In genomic region chr20:8918145-8918544, GRCh38 we compare ENCODE assay signal across 19 cellular contexts.
A peak's percentile ranks its signal among the peaks of the same experiment; 100 is the strongest.
DNase-seq lines count a peak whose midpoint lies in the region; ATAC-seq, FAIRE-seq and TF ChIP-seq lines count a peak whose summit lies in the region.
"Had no signal": no experiment of that assay in that cellular context is flagged by ENCODE, and none has a peak within 500 bp of the region (broad histone marks: within the 10 kb centered on the region; RNA-seq: fewer than 3 reads in every experiment).

No MANE protein-coding gene starts in this region.

- H3K23ac ChIP-seq in mesenchymal stem cell (ENCODE audit: low read length in 2 of 2) = no peak overlapping the region

- H3K4me1 Mint-ChIP-seq in WTC11 = peaks cover 41% of the 10 kb centered on the region
- H3K4me1 Mint-ChIP-seq: CD14-positive monocyte; CD4-positive, alpha-beta memory T cell; IgD-negative memory B cell had no signal

- intact Hi-C loops in left cardiac atrium (cut with DNase I) = no loop called here
- intact Hi-C loops in colonic mucosa (cut with DNase I) = no loop called here

- no peak overlapping the region for H3K4ac ChIP-seq in mesenchymal stem cell (ENCODE audit: low read depth in 1 of 2, low read length in 2 of 2)

- no peak overlapping the region for H3K14ac ChIP-seq in mesenchymal stem cell (ENCODE audit: low read length in 2 of 2)

- H3K27ac Mint-ChIP-seq in WTC11 = no peak overlapping the region
- H3K27ac Mint-ChIP-seq: CD14-positive monocyte; CD4-positive, alpha-beta memory T cell; IgD-negative memory B cell had no signal

- H3K9ac ChIP-seq in HUES48 (ENCODE audit: low read depth, low read length) (no peak overlapping the region), mesenchymal stem cell (ENCODE audit: low read length) (no peak overlapping the region), colonic mucosa (ENCODE audit: low read depth in 2 of 2, low read length in 2 of 2) (no peak overlapping the region)
- H3K9ac ChIP-seq: BLaER1 had no signal

- ATAC-seq in A549 (no peak), WTC11 (peak; percentile 79), HG02870 (IDR thresholded peaks at IDR 0.05; ENCODE audit: unreplicated experiment) (no peak), left cardiac atrium (no peak)
- ATAC-seq: HepG2 had no signal

- no peak overlapping the region for H2BK5ac ChIP-seq in mesenchymal stem cell (ENCODE audit: low read depth, low read length, poor library complexity, severe bottlenecking)

- H3K9me3 ChIP-seq in A549 (0 out of 3 replicates have a peak, but pooled peaks cover 11% of the 10 kb centered on the region), HUES48 (ENCODE audit: control insufficient read depth, insufficient read depth, low read length) (peaks cover 3% of the 10 kb centered on the region; the same call in 1 of the 2 replicates), mesenchymal stem cell (ENCODE audit: control insufficient read depth, low read length) (peaks cover 5% of the 10 kb centered on the region), colonic mucosa (no peaks in the 10 kb centered on the region)
- H3K9me3 ChIP-seq: BLaER1 had no signal

- peak; percentile 36 for FAIRE-seq in A549 (lab: Jason Lieb, UNC)
- FAIRE-seq: HepG2 had no signal

- H2AFZ ChIP-seq in mesenchymal stem cell (ENCODE audit: low read depth, low read length) = no peak overlapping the region

- H3K27ac ChIP-seq in A549 = no peak overlapping the region
- peak overlapping the region; percentile 37 for H3K27ac ChIP-seq in HUES48 (ENCODE audit: low read depth, low read length)
- H3K27ac ChIP-seq in mesenchymal stem cell (ENCODE audit: low read length, poor library complexity, severe bottlenecking) = no peak overlapping the region
- no peak overlapping the region for H3K27ac ChIP-seq in colonic mucosa
- H3K27ac ChIP-seq: 22Rv1, BLaER1, HL-60 had no signal

- CTCF ChIA-PET in A549 (lab: Yijun Ruan, JAX) (interaction anchor here (1.3 kb wide), 1 partner anchor 20 kb away, joined by 3 read pairs; no protein-coding TSS in a partner anchor), WTC11 (lab: Charles Lee) (no interaction called here)

- POLR2A ChIA-PET in A549 (lab: Yijun Ruan, JAX) (no interaction called here), WTC11 (lab: Charles Lee) (no interaction called here)

- TF ChIP-seq POLR2A in A549 (IDR thresholded peaks at IDR 0.05; ENCODE audit: low read length) = no peak

- H2BK15ac ChIP-seq in mesenchymal stem cell (ENCODE audit: low read depth, poor library complexity, severe bottlenecking) = no peak overlapping the region

- H3K27me3 ChIP-seq in HUES48 (ENCODE audit: control insufficient read depth, insufficient read depth, low read length) = no peaks in the 10 kb centered on the region
- peaks cover 0 to 4% of the 10 kb centered on the region in 2 experiments for H3K27me3 ChIP-seq in mesenchymal stem cell (ENCODE audit: control insufficient read depth in 1 of 2, insufficient read depth in 1 of 2, low read length in 2 of 2)
- H3K27me3 ChIP-seq in colonic mucosa = no peaks in the 10 kb centered on the region
- H3K27me3 ChIP-seq: BLaER1 had no signal

- H3K4me3 ChIP-seq in A549 = no peak overlapping the region
- no peak overlapping the region for H3K4me3 ChIP-seq in HUES48 (ENCODE audit: low read depth, low read length)
- no peak overlapping the region for H3K4me3 ChIP-seq in mesenchymal stem cell (ENCODE audit: insufficient read depth in 1 of 2, low read depth in 1 of 2, low read length in 2 of 2)
- H3K4me3 ChIP-seq in colonic mucosa = no peak overlapping the region
- H3K4me3 ChIP-seq: BLaER1 had no signal

- H2AK5ac ChIP-seq in mesenchymal stem cell (ENCODE audit: low read length, severe bottlenecking) = peak overlapping the region; percentile 38

- H3K36me3 ChIP-seq in HUES48 (ENCODE audit: control insufficient read depth, insufficient read depth, low read length) = no peaks in the 10 kb centered on the region
- peaks cover 0 to 4% of the 10 kb centered on the region in 2 experiments for H3K36me3 ChIP-seq in mesenchymal stem cell (ENCODE audit: control insufficient read depth in 1 of 2, insufficient read depth in 2 of 2, low read depth in 1 of 2, low read length in 2 of 2)
- H3K36me3 ChIP-seq in colonic mucosa = no peaks in the 10 kb centered on the region
- H3K36me3 ChIP-seq: BLaER1 had no signal

- no peaks in the 10 kb centered on the region for H3K4me1 ChIP-seq in A549
- peaks cover 22% of the 10 kb centered on the region for H3K4me1 ChIP-seq in HUES48 (ENCODE audit: control insufficient read depth, insufficient read depth, low read length)
- H3K4me1 ChIP-seq in mesenchymal stem cell (ENCODE audit: control insufficient read depth, insufficient read depth, low read depth, low read length) = no peaks in the 10 kb centered on the region
- H3K4me1 ChIP-seq in colonic mucosa = no peaks in the 10 kb centered on the region
- H3K4me1 ChIP-seq: BLaER1 had no signal

- TF ChIP-seq CTCF in A549 (IDR thresholded peaks at IDR 0.05) (no peak), WTC11 (IDR thresholded peaks at IDR 0.05) (no peak), colonic mucosa (IDR thresholded peaks at IDR 0.05) (no peak)

- H2BK12ac ChIP-seq in mesenchymal stem cell (ENCODE audit: low read length in 2 of 2) = no peak overlapping the region

- no peak for TF ChIP-seq RAD21 in A549 (conservative IDR thresholded peaks at IDR 0.05 in 1 of 2, IDR thresholded peaks at IDR 0.05 in 1 of 2)

- no peak overlapping the region for H4K8ac ChIP-seq in mesenchymal stem cell (ENCODE audit: low read length)

- H3K79me1 ChIP-seq in mesenchymal stem cell (replicated peaks; ENCODE audit: low read length, poor library complexity, severe bottlenecking) = no peaks in the 10 kb centered on the region

- H4K91ac ChIP-seq in mesenchymal stem cell (ENCODE audit: low read length) = no peak overlapping the region

- H3K4me2 ChIP-seq in A549 (no peak overlapping the region), mesenchymal stem cell (ENCODE audit: low read length, poor library complexity, severe bottlenecking) (no peak overlapping the region)
- H3K4me2 ChIP-seq: BLaER1 had no signal

- TF ChIP-seq EP300 in A549 (IDR thresholded peaks at IDR 0.05) = no peak

- 78% methylated on average over 3 of the region's 3 CpGs for WGBS in A549 (ENCODE audit: missing lambda C conversion rate)
- WGBS in mesenchymal stem cell = 80% methylated on average over 3 of the region's 3 CpGs

- H3K36me3 Mint-ChIP-seq in WTC11 = peaks cover 35% of the 10 kb centered on the region
- H3K36me3 Mint-ChIP-seq: CD14-positive monocyte; CD4-positive, alpha-beta memory T cell; IgD-negative memory B cell had no signal

- H3K4me3 Mint-ChIP-seq in WTC11 = no peak overlapping the region
- H3K4me3 Mint-ChIP-seq: CD14-positive monocyte; CD4-positive, alpha-beta memory T cell; IgD-negative memory B cell had no signal

- DNase-seq in A549 (ENCODE audit: low read depth in 1 of 2, low spot score in 1 of 2) (no peak), WTC11 (ENCODE audit: low spot score) (no peak), mesenchymal stem cell (no peak), left cardiac atrium (no peak), colonic mucosa (no peak), OCI-M2 (lab: John Stamatoyannopoulos, UW; ENCODE audit: unreplicated experiment) (no peak)
- DNase-seq: CD4-positive, alpha-beta memory T cell; DMS153; DMS79; GF-D8; HCEC 1CT had no signal

- 0 out of 2 replicates have a peak, but pooled peaks cover 3% of the 10 kb centered on the region for H3K27me3 Mint-ChIP-seq in WTC11 (ENCODE audit: low read depth)
- H3K27me3 Mint-ChIP-seq: CD4-positive, alpha-beta memory T cell; IgD-negative memory B cell had no signal

- no peak overlapping the region for H2BK120ac ChIP-seq in mesenchymal stem cell (ENCODE audit: low read depth, low read length)

- no peak overlapping the region for H3K18ac ChIP-seq in mesenchymal stem cell (ENCODE audit: low read depth in 1 of 2, low read length in 2 of 2)

- H3K9me3 Mint-ChIP-seq in WTC11 = peaks cover 42% of the 10 kb centered on the region

TF ChIP-seq in A549, 52 proteins besides CTCF, POLR2A, EP300 and RAD21 (continues in another document):
- TF ChIP-seq MAFK (IDR thresholded peaks at IDR 0.05; ENCODE audit: partially characterized antibody) (no peak), ZSCAN20 (CRISPR knock-in tag; IDR thresholded peaks at IDR 0.05) (no peak), HOXA7 (CRISPR knock-in tag; IDR thresholded peaks at IDR 0.05) (no peak), KDM1A (IDR thresholded peaks at IDR 0.05; ENCODE audit: low read depth) (no peak), CBX2 (IDR thresholded peaks at IDR 0.05; ENCODE audit: borderline replicate concordance, low read depth) (no peak), ZNF302 (CRISPR knock-in tag; IDR thresholded peaks at IDR 0.05) (no peak), SREBF2 (IDR thresholded peaks at IDR 0.05) (no peak)

TF ChIP-seq in WTC11, 78 proteins besides CTCF, POLR2A, EP300 and RAD21 (continues in another document):
- no peak for TF ChIP-seq ZNF281 (CRISPR knock-in tag; IDR thresholded peaks at IDR 0.05)
- TF ChIP-seq NR2C2 (CRISPR knock-in tag; IDR thresholded peaks at IDR 0.05) = no peak
